ENCODE assay signal across 1 cellular context in the genomic region with DNA sequence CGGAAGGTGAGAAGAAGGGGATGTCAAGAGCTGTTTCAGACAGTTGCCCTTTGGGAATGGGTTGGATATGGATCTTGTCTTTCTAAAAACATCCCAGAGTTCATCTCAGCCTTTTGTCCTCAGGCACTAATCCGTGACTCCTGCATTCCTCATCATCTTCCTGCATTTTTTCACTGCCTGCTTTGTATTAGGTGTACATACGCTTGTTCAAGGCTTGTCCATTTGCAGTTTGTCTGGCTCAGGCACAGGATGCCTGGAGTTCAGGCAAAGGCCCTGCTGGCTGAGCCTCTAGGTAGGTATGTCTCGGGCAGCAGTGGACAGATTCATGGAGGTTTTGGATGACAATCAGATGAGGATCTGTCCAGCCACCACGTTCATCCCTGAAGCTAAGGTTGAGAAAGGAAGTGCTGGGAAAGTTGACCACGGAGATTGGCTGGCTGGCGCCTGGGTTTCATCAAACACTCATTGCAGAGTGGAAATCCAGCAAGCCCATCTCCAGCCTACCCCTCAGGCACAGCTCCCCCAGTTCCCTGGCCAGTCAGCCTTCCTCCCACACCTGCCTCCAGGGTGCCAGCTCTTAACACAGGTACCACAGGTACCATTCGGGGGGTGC.
TF ChIP-seq lines count a peak whose summit lies in the region.

No MANE protein-coding gene starts in this region.

TF ChIP-seq in endothelial cell of umbilical vein, 7 proteins besides CTCF, POLR2A, EP300 and RAD21 (continued from another document):
- TF ChIP-seq FOS (IDR thresholded peaks at IDR 0.05; ENCODE audit: borderline replicate concordance, insufficient read depth, low read length) (no peak), JUN (IDR thresholded peaks at IDR 0.05; ENCODE audit: borderline replicate concordance, insufficient read depth, insufficient read length, low read depth) (no peak), EZH2 (IDR thresholded peaks at IDR 0.05; ENCODE audit: borderline replicate concordance, low read depth, low read length, severe bottlenecking) (no peak)
- TF ChIP-seq, protein P1, sequence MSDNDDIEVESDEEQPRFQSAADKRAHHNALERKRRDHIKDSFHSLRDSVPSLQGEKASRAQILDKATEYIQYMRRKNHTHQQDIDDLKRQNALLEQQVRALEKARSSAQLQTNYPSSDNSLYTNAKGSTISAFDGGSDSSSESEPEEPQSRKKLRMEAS (IDR thresholded peaks at IDR 0.05; ENCODE audit: insufficient read depth, insufficient read length), result no peak
TF ChIP-seq in endothelial cell of umbilical vein: peak in this region for 0.
